ENCODE assay signal across 22 cellular contexts in the genomic region with DNA sequence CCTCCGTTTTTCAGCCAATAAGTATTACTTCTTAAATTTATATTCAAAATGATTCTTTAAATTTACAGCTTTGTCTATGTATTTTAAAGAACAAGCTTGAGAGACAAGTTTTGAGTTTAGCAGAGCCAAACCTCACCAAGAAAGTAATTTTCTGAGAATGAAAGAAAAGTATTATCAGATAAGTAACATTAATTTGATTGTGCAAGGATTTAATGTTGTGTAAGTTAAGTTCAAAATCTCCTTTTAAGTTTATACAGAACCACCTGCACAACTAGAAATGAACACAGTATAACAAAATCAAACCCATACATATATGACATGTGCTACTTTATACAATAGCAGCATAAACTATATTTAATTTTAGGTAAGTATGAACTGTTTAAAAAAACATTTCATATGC.
"Had no signal": no experiment of that assay in that cellular context is flagged by ENCODE, and none has a peak within 500 bp of the region (broad histone marks: within the 10 kb centered on the region; RNA-seq: fewer than 3 reads in every experiment).

No MANE protein-coding gene starts in this region.

- H3K36me3 ChIP-seq: esophagus muscularis mucosa, gastroesophageal sphincter, heart left ventricle, left lung, lower lobe of right lung had no signal

- H3K4me3 ChIP-seq: coronary artery, dorsolateral prefrontal cortex, esophagus muscularis mucosa, gastroesophageal sphincter, heart left ventricle, left lung, lower lobe of right lung, mucosa of descending colon had no signal

- H3K9me3 ChIP-seq: esophagus muscularis mucosa, gastroesophageal sphincter, heart left ventricle, left lung, lower lobe of right lung, mucosa of descending colon had no signal

- H3K4me1 ChIP-seq: esophagus muscularis mucosa, foreskin keratinocyte, gastroesophageal sphincter, heart left ventricle, left lung, lower lobe of right lung had no signal

- ATAC-seq: foreskin keratinocyte; gastroesophageal sphincter; heart left ventricle; left cardiac atrium; left lung; left ventricle myocardium superior; lower lobe of right lung; mucosa of descending colon; naive thymus-derived CD8-positive, alpha-beta T cell had no signal

- H3K27me3 ChIP-seq: dorsolateral prefrontal cortex, esophagus muscularis mucosa, foreskin keratinocyte, gastroesophageal sphincter, heart left ventricle, left lung had no signal

- H3K27ac ChIP-seq: coronary artery, dorsolateral prefrontal cortex, esophagus muscularis mucosa, foreskin keratinocyte, gastroesophageal sphincter, heart left ventricle, left lung, lower lobe of right lung had no signal

- DNase-seq: dermis blood vessel endothelial cell; dorsolateral prefrontal cortex; effector CD4-positive, alpha-beta T cell; effector memory CD4-positive, alpha-beta T cell; foreskin keratinocyte; heart left ventricle; hippocampal formation; left cardiac atrium; left lung; left ventricle myocardium superior; lower lobe of right lung; mesenchymal stem cell; mucosa of descending colon; naive B cell; naive thymus-derived CD8-positive, alpha-beta T cell had no signal

- FAIRE-seq: endothelial cell of umbilical vein, frontal cortex, islet of Langerhans, keratinocyte had no signal
